ENCODE assay signal across 23 cellular contexts in the genomic region with DNA sequence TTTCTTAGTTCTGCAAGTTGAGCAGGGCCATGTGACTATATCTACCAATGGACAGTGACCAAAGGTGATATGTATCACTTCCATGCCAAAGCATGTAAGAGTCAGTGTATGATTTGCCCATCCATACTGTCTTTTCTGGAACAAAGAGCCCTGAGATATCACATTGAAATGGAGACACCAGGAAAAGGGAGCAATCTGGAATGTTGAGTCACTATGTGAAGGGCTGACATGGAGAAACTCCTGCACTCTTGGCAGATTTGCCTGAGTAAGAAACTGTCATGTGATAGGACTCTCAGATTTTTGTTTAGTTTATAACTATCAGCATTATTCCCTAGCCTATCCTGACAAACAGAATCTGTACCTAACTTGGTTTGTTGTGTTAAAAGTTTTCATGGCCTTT. TPM values are rescaled to one million over a fixed set of nuclear protein-coding genes. Genes with fewer than 3 reads are reported as not detected.
DNase-seq lines count a peak whose midpoint lies in the region; ATAC-seq and TF ChIP-seq lines count a peak whose summit lies in the region.
"Had no signal": no experiment of that assay in that cellular context is flagged by ENCODE, and none has a peak within 500 bp of the region (broad histone marks: within the 10 kb centered on the region; RNA-seq: fewer than 3 reads in every experiment).

No MANE protein-coding gene starts in this region.

- intact Hi-C loops in mammary epithelial cell (cut with micrococcal nuclease) = no loop called here

- no peaks in the 10 kb centered on the region for H3K27me3 ChIP-seq in mammary epithelial cell (ENCODE audit: insufficient read depth, low read length)
- H3K27me3 ChIP-seq in MM.1S (replicated peaks; ENCODE audit: insufficient read depth, low read length) = no peaks in the 10 kb centered on the region
- H3K27me3 ChIP-seq: neutrophil, uterus had no signal

- H3K9me3 ChIP-seq in mammary epithelial cell (replicated peaks; ENCODE audit: insufficient read depth, low read length) = no peaks in the 10 kb centered on the region
- no peaks in the 10 kb centered on the region for H3K9me3 ChIP-seq in MM.1S (replicated peaks; ENCODE audit: insufficient read depth, low read length)
- H3K9me3 ChIP-seq: neutrophil, SK-N-SH, uterus had no signal

- no peak overlapping the region for H3K4me3 ChIP-seq in AG10803 (ENCODE audit: low read length)
- H3K4me3 ChIP-seq in mammary epithelial cell (replicated peaks in 1 of 3; ENCODE audit: insufficient read depth in 1 of 3, low read depth in 2 of 3, low read length in 3 of 3) = no peak overlapping the region
- H3K4me3 ChIP-seq in MM.1S (ENCODE audit: low read length) = no peak overlapping the region
- H3K4me3 ChIP-seq: uterus had no signal

- DNase-seq in AG10803 (ENCODE audit: low read depth) (peak; percentile 21), HT1080 (ENCODE audit: low read depth) (peak; percentile 26), mammary epithelial cell (peak; percentile 12), kidney tubule cell (ENCODE audit: low spot score) (peak; percentile 60), NCI-H510A (lab: John Stamatoyannopoulos, UW) (no peak), MM.1S (no peak)
- DNase-seq in stimulated activated naive CD4-positive, alpha-beta T cell (lab: John Stamatoyannopoulos, UW) = no peak
- DNase-seq: activated CD4-positive, alpha-beta T cell treated with anti-CD3 and anti-CD28 coated beads for 4 hours; activated CD8-positive, alpha-beta memory T cell treated with anti-CD3 and anti-CD28 coated beads, Interleukin-2, amount 50 U/mL, for 4 hours; aorta; cortex of kidney; erythroblast; hippocampal formation; kidney glomerular epithelial cell; midbrain; NCI-H2107; SK-N-SH; stimulated activated CD4-positive, alpha-beta T cell treated with anti-CD3 and anti-CD28 coated beads, Interleukin-1b, Interleukin-23, amount 100 ng/mL, for 48 hours; T1000; uterus had no signal

- H3K9ac ChIP-seq in mammary epithelial cell (ENCODE audit: insufficient read depth, low read length) (no peak overlapping the region), MM.1S (ENCODE audit: low read length) (no peak overlapping the region)
- H3K9ac ChIP-seq: SK-N-SH had no signal

- H4K20me1 ChIP-seq in mammary epithelial cell (ENCODE audit: insufficient read depth, low read length) (no peaks in the 10 kb centered on the region), MM.1S (ENCODE audit: insufficient read depth, low read length) (no peaks in the 10 kb centered on the region)

- no TSS peak for BruUV-seq in mammary epithelial cell (replicated peaks; lab: Mats Ljungman, UMichigan)

- H3F3A ChIP-seq in MM.1S (ENCODE audit: insufficient read depth, low read length) = no peaks in the 10 kb centered on the region

- no peak overlapping the region for H2AFZ ChIP-seq in mammary epithelial cell (ENCODE audit: low read depth, low read length)
- no peak overlapping the region for H2AFZ ChIP-seq in MM.1S (ENCODE audit: low read length)

- H3K79me2 ChIP-seq in mammary epithelial cell (ENCODE audit: insufficient read depth, low read length) (no peaks in the 10 kb centered on the region), MM.1S (ENCODE audit: low read length) (no peaks in the 10 kb centered on the region)

- in situ Hi-C loops in mammary epithelial cell (cut with MboI; ENCODE audit: low sequenced_read_pairs in 2 of 2) = no loop called here

- no peaks in the 10 kb centered on the region for H3K36me3 ChIP-seq in mammary epithelial cell (ENCODE audit: insufficient read depth, low read length)
- no peaks in the 10 kb centered on the region for H3K36me3 ChIP-seq in MM.1S (replicated peaks; ENCODE audit: insufficient read depth, low read length)
- H3K36me3 ChIP-seq: neutrophil, uterus had no signal

- TF ChIP-seq CTCF in AG10803 (conservative IDR thresholded peaks at IDR 0.05; ENCODE audit: low read length) = no peak
- TF ChIP-seq CTCF in mammary epithelial cell (conservative IDR thresholded peaks at IDR 0.05 in 1 of 2, IDR thresholded peaks at IDR 0.05 in 1 of 2; ENCODE audit: extremely low read depth in 1 of 2, insufficient read depth in 1 of 2, low read depth in 1 of 2, low read length in 2 of 2) = no peak
- no peak for TF ChIP-seq CTCF in MM.1S (IDR thresholded peaks at IDR 0.05; ENCODE audit: low read length)

- ATAC-seq in GM18873 (IDR thresholded peaks at IDR 0.05; ENCODE audit: low FRiP score, unreplicated experiment) = no peak
- ATAC-seq: sciatic nerve had no signal

- CTCF ChIA-PET in mammary epithelial cell (lab: Charles Lee; ENCODE audit: low non-redundant PET) = interaction anchor here (0.6 kb wide), 1 partner anchor 24 kb away, joined by 3 read pairs; no protein-coding TSS in a partner anchor

- H3K9me2 ChIP-seq in MM.1S (replicated peaks; ENCODE audit: insufficient read depth, low read length) = no peaks in the 10 kb centered on the region
- H3K9me2 ChIP-seq: SK-N-SH had no signal

- dilution Hi-C loops in mammary epithelial cell (cut with HindIII; ENCODE audit: low sequenced_read_pairs) = no loop called here

- H3K27ac ChIP-seq in mammary epithelial cell (ENCODE audit: insufficient read depth, low read depth, low read length) = no peak overlapping the region
- no peak overlapping the region for H3K27ac ChIP-seq in MM.1S (ENCODE audit: low read length)
- H3K27ac ChIP-seq: neutrophil, uterus had no signal

- H3K4me1 ChIP-seq in mammary epithelial cell (ENCODE audit: insufficient read depth, low read length) = no peaks in the 10 kb centered on the region
- H3K4me1 ChIP-seq in MM.1S (ENCODE audit: low read length) = no peaks in the 10 kb centered on the region
- H3K4me1 ChIP-seq: uterus had no signal

- H3K4me2 ChIP-seq in mammary epithelial cell (ENCODE audit: insufficient read depth, low read depth, low read length) (no peak overlapping the region), MM.1S (ENCODE audit: low read depth, low read length) (no peak overlapping the region)
- H3K4me2 ChIP-seq: SK-N-SH had no signal

RNA-seq across cellular contexts. Expression of gene TMEM161B, which starts 29.8 kb away (rescaled TPM):
- total RNA-seq in HT1080 (2014; rRNA removed; shearing (Covaris generic)) = 13.0 TPM in 2 replicates
- polyA plus RNA-seq in HT1080 (2015; cell fraction: cytosol; rRNA removed) = 19.2 and 20.5 TPM in 2 replicates
- 68.7 and 75.3 TPM in 2 replicates for polyA plus RNA-seq in HT1080 (2015; cell fraction: nucleus; rRNA removed)
- total RNA-seq in mammary epithelial cell = 10 to 100 TPM; 14.4 to 14.8 TPM
- 5.8 TPM for polyA plus RNA-seq in mammary epithelial cell
- 17.5 TPM for polyA minus RNA-seq in mammary epithelial cell

Comparison
In these comparisons a context has a peak if more than half of its experiments do, and no peak if none do; other contexts are left out.
1. DNase-seq: peak in AG10803 (single experiment), HT1080 (single experiment), mammary epithelial cell (single experiment) and kidney tubule cell (single experiment); none in stimulated activated naive CD4-positive, alpha-beta T cell (0 of 6), NCI-H510A (single experiment) and MM.1S (single experiment).